9 cellular contexts compared by ENCODE assay signal in genomic region chr22:38257650-38258246, GRCh38. TPM values are rescaled to one million over a fixed set of nuclear protein-coding genes. Genes with fewer than 3 reads are reported as not detected.
A peak's percentile ranks its signal among the peaks of the same experiment; 100 is the strongest.
DNase-seq lines count a peak whose midpoint lies in the region; ATAC-seq and TF ChIP-seq lines count a peak whose summit lies in the region.
"Had no signal": no experiment of that assay in that cellular context is flagged by ENCODE, and none has a peak within 500 bp of the region (broad histone marks: within the 10 kb centered on the region; RNA-seq: fewer than 3 reads in every experiment).

No MANE protein-coding gene starts in this region.

- WGBS in esophagus, 2 donors, result 75 to 78% methylated on average over 4 of the region's 4 CpGs

- H3K9ac ChIP-seq in parathyroid adenoma, result no peak overlapping the region

- H3K27me3 ChIP-seq in esophagus (ENCODE audit: control insufficient read depth in 1 of 2, insufficient read depth in 2 of 2, low read length in 2 of 2) (no peaks in the 10 kb centered on the region), parathyroid adenoma (ENCODE audit: control insufficient read depth, insufficient read depth, low read length) (no peaks in the 10 kb centered on the region)

- no peak for ATAC-seq in GM21390 (IDR thresholded peaks at IDR 0.05; ENCODE audit: unreplicated experiment)
- ATAC-seq in activated CD4-positive, CD25-positive, alpha-beta regulatory T cell treated with anti-CD3 and anti-CD28 coated beads, Interleukin-2, amount 50 U/mL, for 24 hours, result no peak
- ATAC-seq in HG02970 (IDR thresholded peaks at IDR 0.05; ENCODE audit: low FRiP score, unreplicated experiment), result no peak
- ATAC-seq: stimulated activated naive CD8-positive, alpha-beta T cell treated with anti-CD3 and anti-CD28 coated beads, Interleukin-15, amount 100 ng/mL, for 72 hours had no signal

- no peaks in the 10 kb centered on the region for H3K9me3 ChIP-seq in esophagus (ENCODE audit: control insufficient read depth in 2 of 2, insufficient read depth in 1 of 2, low read depth in 1 of 2, low read length in 1 of 2)
- H3K9me3 ChIP-seq in parathyroid adenoma (ENCODE audit: control insufficient read depth, low read length), result no peaks in the 10 kb centered on the region

- no peak for TF ChIP-seq CTCF in parathyroid adenoma (IDR thresholded peaks at IDR 0.05)

- H3K4me1 ChIP-seq in esophagus (ENCODE audit: control insufficient read depth in 2 of 2, insufficient read depth in 2 of 2, low read length in 1 of 2) (peaks cover 3 to 5% of the 10 kb centered on the region in 2 donors), parathyroid adenoma (no peaks in the 10 kb centered on the region)

- H3K36me3 ChIP-seq in esophagus (ENCODE audit: control insufficient read depth in 2 of 2, insufficient read depth in 2 of 2, low read length in 1 of 2), result no peaks in the 10 kb centered on the region
- H3K36me3 ChIP-seq in parathyroid adenoma (ENCODE audit: control insufficient read depth, insufficient read depth, low read length), result no peaks in the 10 kb centered on the region

- H3K79me2 ChIP-seq in parathyroid adenoma, result peaks cover 8% of the 10 kb centered on the region

- H3K4me3 ChIP-seq in esophagus (ENCODE audit: low read depth in 1 of 2, low read length in 2 of 2) (no peak overlapping the region), parathyroid adenoma (ENCODE audit: low read depth, low read length) (no peak overlapping the region)

- DNase-seq in DMS153 treated with DMSO at 0.1 percent for 48 hours (lab: John Stamatoyannopoulos, UW; ENCODE audit: unreplicated experiment) (peak; percentile 76), NCI-H345 treated with DMSO at 0.1 percent for 48 hours (lab: John Stamatoyannopoulos, UW; ENCODE audit: unreplicated experiment) (peak; percentile 77), hepatic stellate cell (ENCODE audit: low spot score) (no peak)
- DNase-seq: stimulated activated naive CD8-positive, alpha-beta T cell treated with anti-CD3 and anti-CD28 coated beads, Interleukin-15, amount 100 ng/mL, for 72 hours had no signal

- H3K4me2 ChIP-seq in parathyroid adenoma (ENCODE audit: low read length), result no peak overlapping the region

- H3K27ac ChIP-seq in esophagus (ENCODE audit: low read depth in 2 of 2, low read length in 1 of 2), result peak overlapping the region; percentile 60 to 76
- H3K27ac ChIP-seq in parathyroid adenoma, result peak overlapping the region; percentile 74

- H2AFZ ChIP-seq in parathyroid adenoma, result no peak overlapping the region

RNA-seq across cellular contexts. Expression of gene TMEM184B, which starts 15.1 kb away (rescaled TPM):
- 10 to 100 TPM; 10.8 to 14.4 TPM for polyA plus RNA-seq in esophagus

RNA-seq across cellular contexts. Expression of gene MAFF, which starts 56.0 kb away (rescaled TPM):
- 10 to 100 TPM; 34.7 to 99.6 TPM for polyA plus RNA-seq in esophagus

RNA-seq across cellular contexts. Expression of gene CSNK1E, which starts 59.5 kb away (rescaled TPM):
- 100 to 1,000 TPM in 1 of 2 donors, 10 to 100 TPM in 1; 69.4 to 152 TPM for polyA plus RNA-seq in esophagus
